ENCODE assay signal across 20 cellular contexts in the genomic region with DNA sequence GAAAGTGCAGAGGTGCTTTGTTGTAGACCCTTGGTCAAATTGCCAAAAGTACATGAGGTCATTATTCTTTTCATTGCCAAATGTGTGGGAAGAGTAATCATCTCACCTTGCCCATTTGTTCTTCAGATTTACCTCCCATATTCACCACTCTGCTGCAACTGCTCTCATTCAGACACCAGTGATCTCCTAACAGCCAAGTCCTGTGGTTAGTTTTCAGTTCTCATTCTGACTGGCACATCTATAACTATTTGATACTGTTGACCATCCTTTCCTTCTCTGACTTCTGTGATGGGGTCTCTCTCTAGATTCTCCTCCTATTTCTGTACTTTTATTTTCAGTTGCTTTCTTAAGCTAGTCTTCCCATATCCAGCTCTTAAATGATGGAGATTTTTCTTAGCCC. TPM values are rescaled to one million over a fixed set of nuclear protein-coding genes. Genes with fewer than 3 reads are reported as not detected.
DNase-seq lines count a peak whose midpoint lies in the region; ATAC-seq and TF ChIP-seq lines count a peak whose summit lies in the region.
"Had no signal": no experiment of that assay in that cellular context is flagged by ENCODE, and none has a peak within 500 bp of the region (broad histone marks: within the 10 kb centered on the region; RNA-seq: fewer than 3 reads in every experiment).

No MANE protein-coding gene starts in this region.

- no peaks in the 10 kb centered on the region for H3K9me3 ChIP-seq in tibial nerve

- peak overlapping the region in 1 of 4 donors; percentile 20 for H3K27ac ChIP-seq in tibial nerve
- H3K27ac ChIP-seq: 22Rv1 had no signal

- H3K4me1 Mint-ChIP-seq in activated naive CD4-positive, alpha-beta T cell treated with anti-CD3 and anti-CD28 coated beads for 36 hours (ENCODE audit: low read depth): no peaks in the 10 kb centered on the region
- H3K4me1 Mint-ChIP-seq: activated CD4-positive, alpha-beta T cell treated with anti-CD3 and anti-CD28 coated beads, Interleukin-2, amount 10 ng/mL, durations not matched to agents 24 days and 14 days; CD4-positive, alpha-beta memory T cell had no signal

- no peak for TF ChIP-seq POLR2A in tibial nerve (IDR thresholded peaks at IDR 0.05)

- intact Hi-C loops in activated naive CD4-positive, alpha-beta T cell treated with anti-CD3 and anti-CD28 coated beads for 36 hours (cut with micrococcal nuclease): no loop called here

- CTCF ChIA-PET in activated naive CD4-positive, alpha-beta T cell treated with anti-CD3 and anti-CD28 coated beads for 36 hours (lab: Charles Lee): no interaction called here

- H3K4me1 ChIP-seq in tibial nerve: no peaks in the 10 kb centered on the region

- TF ChIP-seq EP300 in tibial nerve (IDR thresholded peaks at IDR 0.05): no peak

- no peak for DNase-seq in activated naive CD4-positive, alpha-beta T cell treated with anti-CD3 and anti-CD28 coated beads for 36 hours
- DNase-seq in activated naive CD4-positive, alpha-beta T cell treated with anti-CD3 and anti-CD28 coated beads, Interleukin-2, amount 50 U/mL, for 72 hours (ENCODE audit: low spot score in 2 of 2): no peak
- DNase-seq in NCI-H1436 treated with DMSO at 0.1 percent for 48 hours (lab: John Stamatoyannopoulos, UW) (no peak), MV-4-11 (lab: John Stamatoyannopoulos, UW) (no peak), tibial nerve (ENCODE audit: low spot score in 2 of 2) (no peak)
- DNase-seq in activated effector memory CD4-positive, alpha-beta T cell treated with Interleukin-2 at 50 U/mL for 16 hours: no peak
- DNase-seq: activated CD4-positive, alpha-beta T cell treated with anti-CD3 and anti-CD28 coated beads, Interleukin-2, amount 10 ng/mL, durations not matched to agents 24 days and 14 days; activated T-cell treated with anti-CD3 and anti-CD28 coated beads, Interleukin-2, amount 50 U/mL, for 72 hours; amniotic stem cell; CD4-positive, alpha-beta memory T cell; head of caudate nucleus; nucleus accumbens; SHP77 treated with DMSO at 0.1 percent for 48 hours; T1000 had no signal

- TF ChIP-seq CTCF in tibial nerve (IDR thresholded peaks at IDR 0.05): no peak

- no peaks in the 10 kb centered on the region for H3K36me3 ChIP-seq in tibial nerve

- no peaks in the 10 kb centered on the region for H3K36me3 Mint-ChIP-seq in activated naive CD4-positive, alpha-beta T cell treated with anti-CD3 and anti-CD28 coated beads for 36 hours (ENCODE audit: low read depth)
- no peaks in the 10 kb centered on the region for H3K36me3 Mint-ChIP-seq in activated naive CD4-positive, alpha-beta T cell treated with anti-CD3 and anti-CD28 coated beads, Interleukin-2, amount 50 U/mL, for 72 hours
- H3K36me3 Mint-ChIP-seq: CD4-positive, alpha-beta memory T cell had no signal

- H3K27me3 Mint-ChIP-seq in activated naive CD4-positive, alpha-beta T cell treated with anti-CD3 and anti-CD28 coated beads for 36 hours (ENCODE audit: low read depth): no peaks in the 10 kb centered on the region
- H3K27me3 Mint-ChIP-seq: activated CD4-positive, alpha-beta T cell treated with anti-CD3 and anti-CD28 coated beads, Interleukin-2, amount 10 ng/mL, durations not matched to agents 24 days and 14 days; CD4-positive, alpha-beta memory T cell; stimulated activated naive CD8-positive, alpha-beta T cell treated with anti-CD3 and anti-CD28 coated beads, Interleukin-15, Interleukin-2, amounts not matched to agents 100 ng/mL and 50 ng/mL, for 24 hours had no signal

- H3K4me3 Mint-ChIP-seq in activated naive CD4-positive, alpha-beta T cell treated with anti-CD3 and anti-CD28 coated beads for 36 hours: no peak overlapping the region
- H3K4me3 Mint-ChIP-seq: activated CD4-positive, alpha-beta T cell treated with anti-CD3 and anti-CD28 coated beads, Interleukin-2, amount 10 ng/mL, durations not matched to agents 24 days and 14 days; activated T-cell treated with anti-CD3 and anti-CD28 coated beads, Interleukin-2, amount 50 U/mL, for 72 hours; CD4-positive, alpha-beta memory T cell; stimulated activated naive CD8-positive, alpha-beta T cell treated with anti-CD3 and anti-CD28 coated beads, Interleukin-15, Interleukin-2, amounts not matched to agents 100 ng/mL and 50 ng/mL, for 24 hours had no signal

- no peak for ATAC-seq in activated naive CD4-positive, alpha-beta T cell treated with anti-CD3 and anti-CD28 coated beads, Interleukin-2, amount 50 U/mL, for 72 hours
- ATAC-seq in GM21576 (IDR thresholded peaks at IDR 0.05; ENCODE audit: unreplicated experiment) (peak; percentile 81), HG03103 (IDR thresholded peaks at IDR 0.05; ENCODE audit: low read depth, unreplicated experiment) (peak; percentile 96)
- ATAC-seq: activated T-cell treated with anti-CD3 and anti-CD28 coated beads, Interleukin-2, amount 50 U/mL, for 72 hours; HCT116 had no signal

- H3K4me3 ChIP-seq in tibial nerve: no peak overlapping the region
- H3K4me3 ChIP-seq: coronary artery had no signal

- no peaks in the 10 kb centered on the region for H3K27me3 ChIP-seq in tibial nerve

- H3K9me3 Mint-ChIP-seq in activated naive CD4-positive, alpha-beta T cell treated with anti-CD3 and anti-CD28 coated beads for 36 hours: no peaks in the 10 kb centered on the region
- no peaks in the 10 kb centered on the region for H3K9me3 Mint-ChIP-seq in activated naive CD4-positive, alpha-beta T cell treated with anti-CD3 and anti-CD28 coated beads, Interleukin-2, amount 50 U/mL, for 72 hours
- H3K9me3 Mint-ChIP-seq: activated CD4-positive, alpha-beta T cell treated with anti-CD3 and anti-CD28 coated beads, Interleukin-2, amount 10 ng/mL, durations not matched to agents 24 days and 14 days; activated T-cell treated with anti-CD3 and anti-CD28 coated beads, Interleukin-2, amount 50 U/mL, for 72 hours; CD4-positive, alpha-beta memory T cell; stimulated activated naive CD8-positive, alpha-beta T cell treated with anti-CD3 and anti-CD28 coated beads, Interleukin-15, Interleukin-2, amounts not matched to agents 100 ng/mL and 50 ng/mL, for 24 hours had no signal

- peak overlapping the region; percentile 15 for H3K27ac Mint-ChIP-seq in activated naive CD4-positive, alpha-beta T cell treated with anti-CD3 and anti-CD28 coated beads for 36 hours
- H3K27ac Mint-ChIP-seq in activated naive CD4-positive, alpha-beta T cell treated with anti-CD3 and anti-CD28 coated beads, Interleukin-2, amount 50 U/mL, for 72 hours: no peak overlapping the region
- H3K27ac Mint-ChIP-seq: activated CD4-positive, alpha-beta T cell treated with anti-CD3 and anti-CD28 coated beads, Interleukin-2, amount 10 ng/mL, durations not matched to agents 24 days and 14 days; activated T-cell treated with anti-CD3 and anti-CD28 coated beads, Interleukin-2, amount 50 U/mL, for 72 hours; stimulated activated naive CD8-positive, alpha-beta T cell treated with anti-CD3 and anti-CD28 coated beads, Interleukin-15, Interleukin-2, amounts not matched to agents 100 ng/mL and 50 ng/mL, for 24 hours had no signal

RNA-seq across cellular contexts. Expression of a gene that starts 39.8 kb away (rescaled TPM):
- not detected for total RNA-seq in activated naive CD4-positive, alpha-beta T cell treated with anti-CD3 and anti-CD28 coated beads for 36 hours
- total RNA-seq in activated naive CD4-positive, alpha-beta T cell treated with anti-CD3 and anti-CD28 coated beads, Interleukin-2, amount 50 U/mL, for 72 hours: not detected
- 1 to 10 TPM in 2 of 4 donors, under 1 TPM in 2; 0.60 to 2.3 (median 1.0) TPM for total RNA-seq in tibial nerve
- total RNA-seq: activated CD4-positive, alpha-beta T cell treated with anti-CD3 and anti-CD28 coated beads, Interleukin-2, amount 10 ng/mL, durations not matched to agents 24 days and 14 days; activated T-cell treated with anti-CD3 and anti-CD28 coated beads, Interleukin-2, amount 50 U/mL, for 72 hours; CD4-positive, alpha-beta memory T cell had no signal

Comparison
In these comparisons a context has a peak if more than half of its experiments do, and no peak if none do; other contexts are left out.
1. ATAC-seq: peak in GM21576 (single experiment) and HG03103 (single experiment); none in activated naive CD4-positive, alpha-beta T cell treated with anti-CD3 and anti-CD28 coated beads, Interleukin-2, amount 50 U/mL, for 72 hours (0 of 2).